In genomic region chr4:173652283-173652931, GRCh38 we compare ENCODE assay signal across 21 cellular contexts.
DNase-seq lines count a peak whose midpoint lies in the region; ATAC-seq and TF ChIP-seq lines count a peak whose summit lies in the region.
"Had no signal": no experiment of that assay in that cellular context is flagged by ENCODE, and none has a peak within 500 bp of the region (broad histone marks: within the 10 kb centered on the region; RNA-seq: fewer than 3 reads in every experiment).

No MANE protein-coding gene starts in this region.

- TF ChIP-seq POLR2A in gastroesophageal sphincter (IDR thresholded peaks at IDR 0.05), result no peak

- H3K4me1 Mint-ChIP-seq in MCF 10A (ENCODE audit: insufficient read depth, unreplicated experiment), result no peaks in the 10 kb centered on the region
- H3K4me1 Mint-ChIP-seq in activated CD8-positive, alpha-beta T cell treated with anti-CD3 and anti-CD28 coated beads, Interleukin-2, amount 10 ng/mL, durations not matched to agents 7 days and 5 days (ENCODE audit: low read depth), result no peaks in the 10 kb centered on the region

- dilution Hi-C loops in mammary epithelial cell (cut with HindIII; ENCODE audit: low sequenced_read_pairs), result no loop called here

- TF ChIP-seq CTCF in mammary epithelial cell (conservative IDR thresholded peaks at IDR 0.05 in 1 of 2, IDR thresholded peaks at IDR 0.05 in 1 of 2; ENCODE audit: extremely low read depth in 1 of 2, insufficient read depth in 1 of 2, low read depth in 1 of 2, low read length in 2 of 2), result no peak
- no peak for TF ChIP-seq CTCF in MCF 10A (IDR thresholded peaks at IDR 0.05; ENCODE audit: unreplicated experiment)
- TF ChIP-seq CTCF in gastroesophageal sphincter (IDR thresholded peaks at IDR 0.05), result no peak
- no peak for TF ChIP-seq CTCF in omental fat pad (IDR thresholded peaks at IDR 0.05)
- TF ChIP-seq CTCF in tibial artery (IDR thresholded peaks at IDR 0.05), result no peak

- ATAC-seq in gastroesophageal sphincter (peak; percentile 72), omental fat pad (ENCODE audit: low FRiP score) (peak; percentile 57)
- ATAC-seq in activated CD8-positive, alpha-beta T cell treated with anti-CD3 and anti-CD28 coated beads, Interleukin-2, amount 10 ng/mL, durations not matched to agents 7 days and 5 days, result no peak
- ATAC-seq: A549, GM12878, HepG2 had no signal

- DNase-seq in mammary epithelial cell, result no peak
- DNase-seq in MCF 10A (ENCODE audit: unreplicated experiment), result no peak
- DNase-seq in omental fat pad (ENCODE audit: low spot score), result no peak
- no peak for DNase-seq in tibial artery
- no peak for DNase-seq in NCI-H2171 (lab: John Stamatoyannopoulos, UW)
- DNase-seq in NCI-H128 (lab: John Stamatoyannopoulos, UW; ENCODE audit: unreplicated experiment), result no peak
- no peak for DNase-seq in activated CD8-positive, alpha-beta T cell treated with anti-CD3 and anti-CD28 coated beads, Interleukin-2, amount 10 ng/mL, durations not matched to agents 7 days and 5 days
- DNase-seq: C1 segment of cervical spinal cord, DND-41, GDM1, MG63, NCI-H1092, NCI-H1694 treated with DMSO at 0.1 percent for 48 hours, NCI-H2107, NCI-H345, NCI-H526, PC-9 had no signal

- H3K27ac ChIP-seq in mammary epithelial cell (ENCODE audit: insufficient read depth, low read depth, low read length) (no peak overlapping the region), gastroesophageal sphincter (peak overlapping the region; percentile 38 to 79 (median 66)), tibial artery (peak overlapping the region; percentile 28 to 42)
- H3K27ac ChIP-seq: A549, PC-9 had no signal

- WGBS in mammary epithelial cell (ENCODE audit: low coverage, missing lambda C conversion rate), result 21% methylated on average over 6 of the region's 6 CpGs
- WGBS in gastroesophageal sphincter (ENCODE audit: low coverage in 1 of 2), 2 donors, result 22 to 31% methylated on average over 6 of the region's 6 CpGs

- no peaks in the 10 kb centered on the region for H3K36me3 Mint-ChIP-seq in MCF 10A (ENCODE audit: insufficient read depth, unreplicated experiment)
- no peaks in the 10 kb centered on the region for H3K36me3 Mint-ChIP-seq in activated CD8-positive, alpha-beta T cell treated with anti-CD3 and anti-CD28 coated beads, Interleukin-2, amount 10 ng/mL, durations not matched to agents 7 days and 5 days (ENCODE audit: low read depth)

- H4K20me1 ChIP-seq in mammary epithelial cell (ENCODE audit: insufficient read depth, low read length), result no peaks in the 10 kb centered on the region

- H3K36me3 ChIP-seq in mammary epithelial cell (ENCODE audit: insufficient read depth, low read length), result no peaks in the 10 kb centered on the region
- no peaks in the 10 kb centered on the region for H3K36me3 ChIP-seq in gastroesophageal sphincter
- H3K36me3 ChIP-seq in tibial artery, result no peaks in the 10 kb centered on the region
- H3K36me3 ChIP-seq: MG63 had no signal

- intact Hi-C loops in mammary epithelial cell (cut with micrococcal nuclease), result no loop called here
- intact Hi-C loops in MCF 10A (cut with micrococcal nuclease), result no loop called here
- intact Hi-C loops in tibial artery (cut with DNase I; ENCODE audit: low total_unique reads), result no loop called here

- BruUV-seq in mammary epithelial cell (replicated peaks; lab: Mats Ljungman, UMichigan), result no TSS peak
- no TSS peak for BruUV-seq in MCF 10A (replicated peaks; lab: Mats Ljungman, UMichigan)

- H3K79me2 ChIP-seq in mammary epithelial cell (ENCODE audit: insufficient read depth, low read length), result no peaks in the 10 kb centered on the region

- H3K4me2 ChIP-seq in mammary epithelial cell (ENCODE audit: insufficient read depth, low read depth, low read length), result no peak overlapping the region
- H3K4me2 ChIP-seq: A549, PC-9 had no signal

- H3K27me3 ChIP-seq in mammary epithelial cell (ENCODE audit: insufficient read depth, low read length), result no peaks in the 10 kb centered on the region
- no peaks in the 10 kb centered on the region for H3K27me3 ChIP-seq in gastroesophageal sphincter
- H3K27me3 ChIP-seq in tibial artery, result no peaks in the 10 kb centered on the region
- H3K27me3 ChIP-seq: MG63 had no signal

- H3K4me1 ChIP-seq in mammary epithelial cell (ENCODE audit: insufficient read depth, low read length), result no peaks in the 10 kb centered on the region
- peaks cover 0 to 23% (median 0%) of the 10 kb centered on the region in 3 donors for H3K4me1 ChIP-seq in gastroesophageal sphincter
- H3K4me1 ChIP-seq in tibial artery, result peaks cover 0 to 15% (median 4%) of the 10 kb centered on the region in 4 donors
- H3K4me1 ChIP-seq: A549 had no signal

- peaks cover 32% of the 10 kb centered on the region for H3K27me3 Mint-ChIP-seq in MCF 10A (ENCODE audit: insufficient read depth, unreplicated experiment)
- H3K27me3 Mint-ChIP-seq in activated CD8-positive, alpha-beta T cell treated with anti-CD3 and anti-CD28 coated beads, Interleukin-2, amount 10 ng/mL, durations not matched to agents 7 days and 5 days (ENCODE audit: low read depth), result no peaks in the 10 kb centered on the region

- H3K9me3 ChIP-seq in mammary epithelial cell (replicated peaks; ENCODE audit: insufficient read depth, low read length) (no peaks in the 10 kb centered on the region), gastroesophageal sphincter (peaks cover 0 to 6% (median 0%) of the 10 kb centered on the region in 3 donors), tibial artery (no peaks in the 10 kb centered on the region)
- H3K9me3 ChIP-seq: A549, MG63 had no signal

- H3K4me3 Mint-ChIP-seq in MCF 10A (ENCODE audit: unreplicated experiment), result no peak overlapping the region
- H3K4me3 Mint-ChIP-seq in activated CD8-positive, alpha-beta T cell treated with anti-CD3 and anti-CD28 coated beads, Interleukin-2, amount 10 ng/mL, durations not matched to agents 7 days and 5 days, result no peak overlapping the region

- POLR2A ChIA-PET in MCF 10A (lab: Yijun Ruan, JAX), result no interaction called here
- POLR2A ChIA-PET in activated CD8-positive, alpha-beta T cell treated with anti-CD3 and anti-CD28 coated beads, Interleukin-2, amount 10 ng/mL, durations not matched to agents 7 days and 5 days (lab: Charles Lee), result no interaction called here

- H2AFZ ChIP-seq in mammary epithelial cell (ENCODE audit: low read depth, low read length), result peak overlapping the region; percentile 9
- H2AFZ ChIP-seq: PC-9 had no signal

- H3K4me3 ChIP-seq in mammary epithelial cell (replicated peaks in 1 of 3; ENCODE audit: insufficient read depth in 1 of 3, low read depth in 2 of 3, low read length in 3 of 3) (no peak overlapping the region), gastroesophageal sphincter (no peak overlapping the region), tibial artery (no peak overlapping the region)
- H3K4me3 ChIP-seq: A549, GM12878, MG63, PC-9 had no signal

- no peak overlapping the region for H3K27ac Mint-ChIP-seq in MCF 10A (ENCODE audit: low read depth, unreplicated experiment)
- no peak overlapping the region for H3K27ac Mint-ChIP-seq in activated CD8-positive, alpha-beta T cell treated with anti-CD3 and anti-CD28 coated beads, Interleukin-2, amount 10 ng/mL, durations not matched to agents 7 days and 5 days

- in situ Hi-C loops in mammary epithelial cell (cut with MboI; ENCODE audit: low sequenced_read_pairs in 2 of 2), result no loop called here

- CTCF ChIA-PET in mammary epithelial cell (lab: Charles Lee; ENCODE audit: low non-redundant PET) (no interaction called here), MCF 10A (lab: Yijun Ruan, JAX) (interaction anchor here (0.6 kb wide), 1 partner anchor 1403 kb away, joined by 3 read pairs; no protein-coding TSS in a partner anchor)
- CTCF ChIA-PET in activated CD8-positive, alpha-beta T cell treated with anti-CD3 and anti-CD28 coated beads, Interleukin-2, amount 10 ng/mL, durations not matched to agents 7 days and 5 days (lab: Charles Lee), result no interaction called here

- H3K9ac ChIP-seq in mammary epithelial cell (ENCODE audit: insufficient read depth, low read length), result no peak overlapping the region

- no peaks in the 10 kb centered on the region for H3K9me3 Mint-ChIP-seq in MCF 10A (ENCODE audit: unreplicated experiment)
- H3K9me3 Mint-ChIP-seq in activated CD8-positive, alpha-beta T cell treated with anti-CD3 and anti-CD28 coated beads, Interleukin-2, amount 10 ng/mL, durations not matched to agents 7 days and 5 days (ENCODE audit: insufficient read depth), result no peaks in the 10 kb centered on the region

- TF ChIP-seq EP300 in gastroesophageal sphincter (IDR thresholded peaks at IDR 0.05), result no peak
